In the genomic region with DNA sequence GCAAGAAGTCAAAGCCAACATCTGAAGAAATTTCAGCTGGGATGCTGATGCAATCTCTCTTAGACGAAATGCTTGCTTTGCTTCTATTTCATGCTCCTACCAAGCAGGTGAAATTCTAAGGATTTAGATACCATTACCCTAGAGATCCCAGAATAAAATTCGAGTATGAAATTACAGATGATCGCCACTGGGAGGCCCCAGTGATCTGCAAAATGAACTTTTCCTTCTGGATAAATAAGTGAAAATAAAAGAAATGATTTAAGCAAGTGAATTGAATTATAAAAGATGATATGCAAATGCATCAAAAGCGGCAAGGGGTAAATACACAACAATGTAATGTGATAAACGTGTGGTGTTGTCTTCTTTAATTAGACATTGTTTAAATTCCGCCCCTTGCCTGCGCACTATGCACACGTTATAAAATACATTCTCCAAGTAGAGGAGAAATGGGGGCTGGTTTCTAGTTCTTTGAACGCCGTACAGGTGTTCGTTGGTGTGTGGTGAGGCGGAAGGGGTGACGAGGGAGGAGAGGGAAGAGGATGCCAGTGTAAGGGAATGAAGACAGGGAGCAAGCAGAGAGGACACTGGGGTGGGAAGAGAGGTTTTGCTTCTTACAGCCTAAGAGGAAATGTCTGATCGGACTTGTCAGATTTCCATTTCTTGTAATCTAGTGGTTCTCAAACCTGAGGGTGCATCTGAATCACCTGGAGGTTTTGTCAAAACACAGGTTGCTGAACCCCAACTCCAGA, we compare ENCODE assay signal across 10 cellular contexts. TPM values are rescaled to one million over a fixed set of nuclear protein-coding genes. Genes with fewer than 3 reads are reported as not detected.
DNase-seq lines count a peak whose midpoint lies in the region; ATAC-seq, FAIRE-seq and TF ChIP-seq lines count a peak whose summit lies in the region.
"Had no signal": no experiment of that assay in that cellular context is flagged by ENCODE, and none has a peak within 500 bp of the region (broad histone marks: within the 10 kb centered on the region; RNA-seq: fewer than 3 reads in every experiment).

No MANE protein-coding gene starts in this region.

- H3K27me3 ChIP-seq in stomach = no peaks in the 10 kb centered on the region
- H3K27me3 ChIP-seq in CD8-positive, alpha-beta T cell (ENCODE audit: insufficient read depth, low read length) = no peaks in the 10 kb centered on the region
- H3K27me3 ChIP-seq: pancreas had no signal

- POLR2A ChIA-PET in CD8-positive, alpha-beta T cell (lab: Charles Lee) = no interaction called here

- no peak overlapping the region for H3K4me3 Mint-ChIP-seq in CD8-positive, alpha-beta T cell

- intact Hi-C loops in stomach (cut with DNase I; ENCODE audit: low total_unique reads) = no loop called here
- intact Hi-C loops in CD8-positive, alpha-beta T cell (cut with DNase I, micrococcal nuclease) = no loop called here

- no peaks in the 10 kb centered on the region for H3K36me3 ChIP-seq in stomach
- H3K36me3 ChIP-seq in CD8-positive, alpha-beta T cell (ENCODE audit: insufficient read depth, low read length) = no peaks in the 10 kb centered on the region
- H3K36me3 ChIP-seq: pancreas had no signal

- no peak for ATAC-seq in CD8-positive, alpha-beta T cell
- ATAC-seq in HG03457 (IDR thresholded peaks at IDR 0.05; ENCODE audit: unreplicated experiment) (no peak), GM18511 (IDR thresholded peaks at IDR 0.05; ENCODE audit: unreplicated experiment) (no peak)
- ATAC-seq: pancreas had no signal

- H3K27ac Mint-ChIP-seq in CD8-positive, alpha-beta T cell = no peak overlapping the region

- FAIRE-seq in A204.1 (lab: Jason Lieb, UNC) = peak; percentile 78
- FAIRE-seq: GM12892, pancreas had no signal

- TF ChIP-seq POLR2A in stomach (IDR thresholded peaks at IDR 0.05) = no peak

- H3K27ac ChIP-seq in stomach = no peak overlapping the region
- no peak overlapping the region for H3K27ac ChIP-seq in CD8-positive, alpha-beta T cell (ENCODE audit: low read depth, low read length)
- H3K27ac ChIP-seq: pancreas had no signal

- DNase-seq in RKO (ENCODE audit: low spot score) (peak; percentile 29), globus pallidus (ENCODE audit: low spot score) (peak; percentile 23), stomach (no peak)
- no peak for DNase-seq in CD8-positive, alpha-beta T cell
- DNase-seq: pancreas had no signal

- peaks cover 0 to 6% (median 0%) of the 10 kb centered on the region in 4 donors for H3K4me1 ChIP-seq in stomach
- no peaks in the 10 kb centered on the region for H3K4me1 ChIP-seq in CD8-positive, alpha-beta T cell (ENCODE audit: insufficient read depth, low read length)

- TF ChIP-seq EP300 in stomach (IDR thresholded peaks at IDR 0.05) = no peak

- H3K4me1 Mint-ChIP-seq in CD8-positive, alpha-beta T cell (ENCODE audit: low read depth) = no peaks in the 10 kb centered on the region

- TF ChIP-seq CTCF in GM12874 (IDR thresholded peaks at IDR 0.05; ENCODE audit: insufficient read depth, low read depth, low read length) (peak; percentile 39; the same call in 1 of the 2 replicates), stomach (IDR thresholded peaks at IDR 0.05) (peak in 1 of 7 experiments; percentile 29)
- no peak for TF ChIP-seq CTCF in CD8-positive, alpha-beta T cell (IDR thresholded peaks at IDR 0.05)

- CTCF ChIA-PET in CD8-positive, alpha-beta T cell (lab: Charles Lee) = no interaction called here

- no peaks in the 10 kb centered on the region for H3K9me3 ChIP-seq in stomach
- H3K9me3 ChIP-seq in CD8-positive, alpha-beta T cell (ENCODE audit: low read length) = no peaks in the 10 kb centered on the region
- H3K9me3 ChIP-seq: pancreas had no signal

- H3K4me3 ChIP-seq in stomach = no peak overlapping the region
- H3K4me3 ChIP-seq in CD8-positive, alpha-beta T cell (ENCODE audit: low read depth, low read length) = no peak overlapping the region
- H3K4me3 ChIP-seq: pancreas had no signal

- H3K9me3 Mint-ChIP-seq in CD8-positive, alpha-beta T cell = no peaks in the 10 kb centered on the region

- H3K36me3 Mint-ChIP-seq in CD8-positive, alpha-beta T cell = no peaks in the 10 kb centered on the region

- peaks cover 34% of the 10 kb centered on the region for H3K27me3 Mint-ChIP-seq in CD8-positive, alpha-beta T cell (ENCODE audit: low read depth)

- WGBS in stomach, 5 donors = 54 to 62% (median 59%) methylated on average over 14 of the region's 14 CpGs

RNA-seq across cellular contexts. Expression of gene ERCC5, which starts 58.0 kb away (rescaled TPM):
- 100 to 1,000 TPM in 3 of 5 donors, 10 to 100 TPM in 2; 42.9 to 348 (median 105) TPM for total RNA-seq in stomach
- polyA plus RNA-seq in stomach = 10 to 100 TPM; 36.7 to 61.2 (median 51.5) TPM
- 100 to 1,000 TPM; 109 to 121 TPM for total RNA-seq in CD8-positive, alpha-beta T cell

Comparison
In these comparisons a context has a peak if more than half of its experiments do, and no peak if none do; other contexts are left out.
1. DNase-seq: peak in RKO (single experiment) and globus pallidus (single experiment); none in stomach (single experiment) and CD8-positive, alpha-beta T cell (0 of 7).